Comparison of ENCODE assay signal across 19 cellular contexts in genomic region chr5:124593952-124594351, GRCh38.
A peak's percentile ranks its signal among the peaks of the same experiment; 100 is the strongest.
DNase-seq lines count a peak whose midpoint lies in the region; TF ChIP-seq lines count a peak whose summit lies in the region.
"Had no signal": no experiment of that assay in that cellular context is flagged by ENCODE, and none has a peak within 500 bp of the region (broad histone marks: within the 10 kb centered on the region; RNA-seq: fewer than 3 reads in every experiment).

No MANE protein-coding gene starts in this region.

- H3K36me3 ChIP-seq in mesendoderm (ENCODE audit: control insufficient read depth, insufficient read depth, low read length): no peaks in the 10 kb centered on the region
- H3K36me3 ChIP-seq: BE2C; BLaER1 treated with 17β-estradiol and CSF1 and Interleukin-3, amounts not matched to agents 10 nM and 100 nM; HAP-1 had no signal

- H3K27ac ChIP-seq in angular gyrus (ENCODE audit: low read depth, low read length) (peak overlapping the region; percentile 6), mesendoderm (ENCODE audit: low read depth, low read length) (no peak overlapping the region), substantia nigra (ENCODE audit: low read depth, low read length, poor library complexity, severe bottlenecking) (peak overlapping the region; percentile 93)
- H3K27ac ChIP-seq: BLaER1 treated with 17β-estradiol and CSF1 and Interleukin-3, amounts not matched to agents 10 nM and 100 nM had no signal

- no peak overlapping the region for H4K5ac ChIP-seq in mesendoderm (ENCODE audit: low read length)

- H2AK5ac ChIP-seq in mesendoderm (ENCODE audit: low read length): no peak overlapping the region

- H3K79me1 ChIP-seq in mesendoderm (ENCODE audit: low read length): no peaks in the 10 kb centered on the region

- CTCF ChIA-PET in MCF 10A (lab: Yijun Ruan, JAX): no interaction called here

- no peak overlapping the region for H2BK120ac ChIP-seq in mesendoderm (ENCODE audit: low read depth, low read length)

- H3K4me2 ChIP-seq in mesendoderm (ENCODE audit: low read length): no peak overlapping the region
- H3K4me2 ChIP-seq: BLaER1 treated with 17β-estradiol and CSF1 and Interleukin-3, amounts not matched to agents 10 nM and 100 nM had no signal

- H3K27ac Mint-ChIP-seq in MCF 10A (ENCODE audit: low read depth, unreplicated experiment): no peak overlapping the region
- H3K27ac Mint-ChIP-seq: CD14-positive monocyte; CD4-positive, alpha-beta T cell had no signal

- no peaks in the 10 kb centered on the region for H3K27me3 Mint-ChIP-seq in MCF 10A (ENCODE audit: insufficient read depth, unreplicated experiment)

- H3K27me3 ChIP-seq in mesendoderm (ENCODE audit: insufficient read depth, low read length, poor library complexity): no peaks in the 10 kb centered on the region
- H3K27me3 ChIP-seq: BE2C; BLaER1 treated with 17β-estradiol and CSF1 and Interleukin-3, amounts not matched to agents 10 nM and 100 nM had no signal

- H2BK15ac ChIP-seq in mesendoderm (replicated peaks; ENCODE audit: low read depth): no peak overlapping the region

- H3K9me3 Mint-ChIP-seq in MCF 10A (ENCODE audit: unreplicated experiment): no peaks in the 10 kb centered on the region

- no peaks in the 10 kb centered on the region for H3K36me3 Mint-ChIP-seq in MCF 10A (ENCODE audit: insufficient read depth, unreplicated experiment)
- H3K36me3 Mint-ChIP-seq: CD14-positive monocyte had no signal

- H3K56ac ChIP-seq in mesendoderm (ENCODE audit: low read length): no peak overlapping the region

- no peak for TF ChIP-seq CTCF in MCF 10A (IDR thresholded peaks at IDR 0.05; ENCODE audit: unreplicated experiment)

- POLR2A ChIA-PET in MCF 10A (lab: Yijun Ruan, JAX): no interaction called here

- H3K9ac ChIP-seq in mesendoderm (ENCODE audit: low read length): no peak overlapping the region
- H3K9ac ChIP-seq: BLaER1 treated with 17β-estradiol and CSF1 and Interleukin-3, amounts not matched to agents 10 nM and 100 nM had no signal

- H3K4me1 ChIP-seq in mesendoderm (ENCODE audit: control insufficient read depth, low read depth, low read length): peaks cover 4% of the 10 kb centered on the region

- no peak overlapping the region for H2BK5ac ChIP-seq in mesendoderm (ENCODE audit: low read length)

- no peak overlapping the region for H3K4me3 ChIP-seq in mesendoderm (ENCODE audit: low read length)
- H3K4me3 ChIP-seq: BLaER1 treated with 17β-estradiol and CSF1 and Interleukin-3, amounts not matched to agents 10 nM and 100 nM; HAP-1 had no signal

- no peak overlapping the region for H3K4me3 Mint-ChIP-seq in MCF 10A (ENCODE audit: unreplicated experiment)
- H3K4me3 Mint-ChIP-seq: CD14-positive monocyte; CD4-positive, alpha-beta T cell had no signal

- no TSS peak for BruUV-seq in MCF 10A (replicated peaks; lab: Mats Ljungman, UMichigan)

- no peak overlapping the region for H3K4ac ChIP-seq in mesendoderm (ENCODE audit: low read depth, low read length)

- WGBS in mesendoderm (ENCODE audit: extremely low coverage, insufficient coverage, low lambda C conversion rate): no CpG with 5 or more reads among the region's 1 CpG

- H3K18ac ChIP-seq in mesendoderm (ENCODE audit: low read length): peak overlapping the region; percentile 32

- no peaks in the 10 kb centered on the region for H3K79me2 ChIP-seq in mesendoderm (ENCODE audit: control insufficient read depth, insufficient read depth, low read length)

- intact Hi-C loops in MCF 10A (cut with micrococcal nuclease): loop anchor here (10.0 kb wide), 1 partner anchor 821 kb away; no protein-coding TSS in a partner anchor

- H3K23ac ChIP-seq in mesendoderm (ENCODE audit: low read length): no peak overlapping the region

- peak; percentile 31 for DNase-seq in Ammon's horn (ENCODE audit: low spot score)
- DNase-seq in mesendoderm: no peak
- peak in 1 of 49 donors; percentile 25 for DNase-seq in substantia nigra (lab: John Stamatoyannopoulos, UW)
- DNase-seq in NCI-H1105 treated with DMSO at 0.1 percent for 48 hours (lab: John Stamatoyannopoulos, UW): no peak
- DNase-seq in KG1 (lab: John Stamatoyannopoulos, UW): no peak
- no peak for DNase-seq in MCF 10A (ENCODE audit: unreplicated experiment)
- DNase-seq: 8988T; BE2C; Calu3; CD4-positive, alpha-beta T cell; COR-L47; DMS53; DMS79 treated with DMSO at 0.1 percent for 48 hours; GF-D8; GOT3 had no signal

- no peak overlapping the region for H4K8ac ChIP-seq in mesendoderm (ENCODE audit: low read depth, low read length)

- peaks cover 12% of the 10 kb centered on the region for H3K4me1 Mint-ChIP-seq in MCF 10A (ENCODE audit: insufficient read depth, unreplicated experiment)
- H3K4me1 Mint-ChIP-seq: CD14-positive monocyte had no signal
